In the genomic region with DNA sequence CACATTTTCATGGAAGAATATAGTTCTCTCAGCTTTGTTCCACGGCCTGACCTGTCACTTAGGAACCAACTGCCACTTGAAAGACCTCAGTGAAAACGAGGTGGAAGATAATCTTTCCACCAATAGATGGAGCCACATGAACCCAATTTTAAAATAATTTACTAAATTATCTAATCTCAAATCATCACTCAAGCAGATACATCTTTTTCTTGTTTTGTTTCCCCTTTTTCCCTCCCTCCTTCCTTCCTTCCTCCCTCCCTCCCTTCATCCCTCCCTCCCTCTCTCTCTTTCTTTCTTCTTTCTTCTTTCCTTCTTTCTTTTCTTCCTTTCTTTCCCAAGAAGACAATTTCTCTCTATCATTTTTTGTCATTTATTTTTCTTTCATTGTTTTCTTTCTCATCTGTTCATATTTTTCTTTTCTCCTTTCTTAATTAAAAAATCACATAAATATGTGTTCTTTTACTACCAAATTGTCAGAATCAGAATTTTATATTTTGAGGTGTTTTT, we compare ENCODE assay signal across 8 cellular contexts.
A peak's percentile ranks its signal among the peaks of the same experiment; 100 is the strongest.
DNase-seq lines count a peak whose midpoint lies in the region; ATAC-seq, FAIRE-seq and TF ChIP-seq lines count a peak whose summit lies in the region.

No MANE protein-coding gene starts in this region.

- H3K9me1 ChIP-seq in keratinocyte (ENCODE audit: control insufficient read depth, extremely low read depth, insufficient read depth, low read length) = no peaks in the 10 kb centered on the region

- no peak for ATAC-seq in GM19023 (IDR thresholded peaks at IDR 0.05; ENCODE audit: unreplicated experiment)

- CTCF ChIA-PET in HEK293T (lab: Yijun Ruan, JAX) = interaction anchor here (0.6 to 3.0 kb wide), 4 partner anchors 97 to 366 kb away, joined by 3 to 13 read pairs (median 4); a partner anchor contains a TSS

- H3K9ac ChIP-seq in keratinocyte (ENCODE audit: control insufficient read depth, extremely low read depth, insufficient read depth, low read length) = no peak overlapping the region

- POLR2A ChIA-PET in HEK293T (lab: Yijun Ruan, JAX) = no interaction called here

- peak; percentile 32 to 44 (median 41) for TF ChIP-seq CTCF in keratinocyte (optimal IDR thresholded peaks at IDR 0.05 in 1 of 3, IDR thresholded peaks at IDR 0.05 in 1 of 3, conservative IDR thresholded peaks at IDR 0.05 in 1 of 3; ENCODE audit: extremely low read depth in 1 of 3, insufficient read depth in 2 of 3, low read length in 3 of 3)

- peaks cover 7% of the 10 kb centered on the region for H3K4me1 ChIP-seq in keratinocyte (ENCODE audit: control insufficient read depth, extremely low read depth, insufficient read depth, low read length)

- H3K36me3 ChIP-seq in keratinocyte (ENCODE audit: control insufficient read depth in 2 of 2, extremely low read depth in 1 of 2, insufficient read depth in 2 of 2, low read length in 2 of 2) = no peaks in the 10 kb centered on the region

- H3K9me3 ChIP-seq in keratinocyte (ENCODE audit: control insufficient read depth, low read depth, low read length) = no peaks in the 10 kb centered on the region

- no peak overlapping the region for H3K4me3 ChIP-seq in keratinocyte (ENCODE audit: control insufficient read depth in 2 of 3, extremely low read depth in 1 of 3, insufficient read depth in 2 of 3, low read depth in 1 of 3, low read length in 3 of 3)

- H3K27ac ChIP-seq in keratinocyte (ENCODE audit: control insufficient read depth, insufficient read depth, low read length) = no peak overlapping the region

- H4K20me1 ChIP-seq in keratinocyte (ENCODE audit: control insufficient read depth, extremely low read depth, insufficient read depth, low read length) = no peaks in the 10 kb centered on the region

- DNase-seq in D341Med (ENCODE audit: low spot score) = peak; percentile 25
- peak; percentile 16 for DNase-seq in HEK293T (ENCODE audit: extremely low spot score)
- DNase-seq in SW480 (ENCODE audit: low spot score) = peak; percentile 57
- DNase-seq in keratinocyte (ENCODE audit: low read depth, low spot score) = no peak
- DNase-seq in stimulated activated CD4-positive, alpha-beta T cell treated with anti-CD3 and anti-CD28 coated beads, Interleukin-4, amount 100 ng/mL, for 1 hour = no peak
- DNase-seq in germinal center (ENCODE audit: low spot score) = no peak
- DNase-seq in activated naive CD4-positive, alpha-beta T cell treated with anti-CD3 and anti-CD28 coated beads, Interleukin-2, amount 50 U/mL, for 16 hours = no peak

- H3K79me2 ChIP-seq in keratinocyte (ENCODE audit: control insufficient read depth, insufficient read depth, low read length) = no peaks in the 10 kb centered on the region

- FAIRE-seq in keratinocyte (lab: Jason Lieb, UNC) = no peak

- H2AFZ ChIP-seq in keratinocyte (ENCODE audit: control insufficient read depth, low read length) = no peak overlapping the region

- H3K27me3 ChIP-seq in keratinocyte (ENCODE audit: control insufficient read depth, extremely low read depth, insufficient read depth, low read length) = no peaks in the 10 kb centered on the region

- no peak overlapping the region for H3K4me2 ChIP-seq in keratinocyte (ENCODE audit: control insufficient read depth, extremely low read depth, insufficient read depth, low read depth, low read length)

- dilution Hi-C loops in keratinocyte (cut with MboI; ENCODE audit: extremely low pct_ligation_motif_present, low sequenced_read_pairs) = no loop called here

TF ChIP-seq in HEK293T, 16 proteins besides CTCF, POLR2A, EP300 and RAD21:
- TF ChIP-seq L3MBTL2 (conservative IDR thresholded peaks at IDR 0.05) (no peak), FOXA1 (IDR thresholded peaks at IDR 0.05) (no peak), TARDBP (IDR thresholded peaks at IDR 0.05) (no peak), CTBP1 (IDR thresholded peaks at IDR 0.05; ENCODE audit: borderline replicate concordance) (no peak), NFRKB (IDR thresholded peaks at IDR 0.05) (no peak), FOXK2 (IDR thresholded peaks at IDR 0.05) (no peak), ZNF384 (IDR thresholded peaks at IDR 0.05) (no peak), FOXM1 (IDR thresholded peaks at IDR 0.05; ENCODE audit: borderline replicate concordance) (no peak), LEF1 (IDR thresholded peaks at IDR 0.05; ENCODE audit: borderline replicate concordance) (no peak), ELF4 (IDR thresholded peaks at IDR 0.05) (no peak), BHLHE40 (IDR thresholded peaks at IDR 0.05; ENCODE audit: borderline replicate concordance) (no peak), SUZ12 (IDR thresholded peaks at IDR 0.05) (no peak), ARNT (IDR thresholded peaks at IDR 0.05) (no peak), SP1 (IDR thresholded peaks at IDR 0.05) (no peak), HDGF (IDR thresholded peaks at IDR 0.05; ENCODE audit: borderline replicate concordance) (no peak)
- TF ChIP-seq, protein P1, sequence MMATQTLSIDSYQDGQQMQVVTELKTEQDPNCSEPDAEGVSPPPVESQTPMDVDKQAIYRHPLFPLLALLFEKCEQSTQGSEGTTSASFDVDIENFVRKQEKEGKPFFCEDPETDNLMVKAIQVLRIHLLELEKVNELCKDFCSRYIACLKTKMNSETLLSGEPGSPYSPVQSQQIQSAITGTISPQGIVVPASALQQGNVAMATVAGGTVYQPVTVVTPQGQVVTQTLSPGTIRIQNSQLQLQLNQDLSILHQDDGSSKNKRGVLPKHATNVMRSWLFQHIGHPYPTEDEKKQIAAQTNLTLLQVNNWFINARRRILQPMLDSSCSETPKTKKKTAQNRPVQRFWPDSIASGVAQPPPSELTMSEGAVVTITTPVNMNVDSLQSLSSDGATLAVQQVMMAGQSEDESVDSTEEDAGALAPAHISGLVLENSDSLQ (IDR thresholded peaks at IDR 0.05) = no peak

Comparison
In these comparisons a context has a peak if more than half of its experiments do, and no peak if none do; other contexts are left out.
1. DNase-seq: peak in D341Med (single experiment), HEK293T (single experiment) and SW480 (single experiment); none in keratinocyte (single experiment), stimulated activated CD4-positive, alpha-beta T cell treated with anti-CD3 and anti-CD28 coated beads, Interleukin-4, amount 100 ng/mL, for 1 hour (single experiment), germinal center (single experiment) and activated naive CD4-positive, alpha-beta T cell treated with anti-CD3 and anti-CD28 coated beads, Interleukin-2, amount 50 U/mL, for 16 hours (single experiment).